ENCODE assay signal across 12 cellular contexts in the genomic region with DNA sequence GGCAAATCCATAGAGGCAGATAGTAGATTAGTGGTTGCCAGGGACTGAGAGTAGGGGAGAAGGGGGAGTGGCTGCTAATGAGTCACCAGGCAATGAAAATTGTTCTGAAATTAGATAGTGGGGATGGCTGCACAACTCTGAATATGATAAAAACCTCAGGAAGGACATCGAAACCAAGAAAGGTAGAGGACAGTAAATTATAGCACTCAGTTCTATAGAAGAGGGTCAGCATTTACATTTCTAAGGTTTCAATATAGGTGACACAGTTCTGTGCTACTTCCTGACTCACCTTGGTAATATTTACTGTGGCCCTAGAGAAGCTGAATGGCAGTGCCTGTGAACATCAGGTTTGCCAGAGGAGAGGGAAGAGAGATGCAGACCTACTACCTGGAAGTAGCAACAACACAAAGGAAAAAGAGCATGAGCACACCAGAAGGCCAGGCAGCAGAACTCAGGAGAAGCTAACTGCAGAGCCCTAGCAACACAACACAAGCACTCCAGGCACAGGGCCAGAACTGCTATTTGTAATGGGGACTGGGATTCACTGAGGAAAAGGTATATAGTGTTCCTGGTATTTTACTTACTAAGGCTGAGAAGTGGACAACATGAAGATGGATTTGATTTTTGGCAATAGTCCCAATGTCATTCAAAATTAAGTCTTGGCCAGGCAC.
DNase-seq lines count a peak whose midpoint lies in the region; ATAC-seq and TF ChIP-seq lines count a peak whose summit lies in the region.
"Had no signal": no experiment of that assay in that cellular context is flagged by ENCODE, and none has a peak within 500 bp of the region (broad histone marks: within the 10 kb centered on the region; RNA-seq: fewer than 3 reads in every experiment).

No MANE protein-coding gene starts in this region.

- no peaks in the 10 kb centered on the region for H3K27me3 ChIP-seq in psoas muscle (ENCODE audit: insufficient read depth in 3 of 3, low read length in 2 of 3)

- peaks cover 19% of the 10 kb centered on the region for H3K4me1 ChIP-seq in psoas muscle

- intact Hi-C loops in psoas muscle (cut with DNase I) = no loop called here

- ATAC-seq in psoas muscle (peak in 3 of 4 donors; percentile 50 to 82 (median 56)), HG02970 (IDR thresholded peaks at IDR 0.05; ENCODE audit: low FRiP score, unreplicated experiment) (no peak), HG03280 (IDR thresholded peaks at IDR 0.05; ENCODE audit: unreplicated experiment) (no peak)
- ATAC-seq: activated naive CD4-positive, alpha-beta T cell treated with anti-CD3 and anti-CD28 coated beads, Interleukin-2, amount 50 U/mL, for 72 hours had no signal

- no peaks in the 10 kb centered on the region for H3K9me3 ChIP-seq in psoas muscle

- TF ChIP-seq CTCF in psoas muscle (IDR thresholded peaks at IDR 0.05) = no peak

- H3K27ac ChIP-seq in epithelial cell of prostate (peak overlapping the region; percentile 57), psoas muscle (no peak overlapping the region)
- H3K27ac ChIP-seq: PC-9 had no signal

- WGBS in psoas muscle, 3 donors = 67 to 75% (median 74%) methylated on average over 1 of the region's 1 CpG

- H3K36me3 ChIP-seq in psoas muscle (ENCODE audit: insufficient read depth in 1 of 2, low read depth in 1 of 2) = no peaks in the 10 kb centered on the region

- H3K4me3 ChIP-seq in psoas muscle = no peak overlapping the region
- H3K4me3 ChIP-seq: PC-9 had no signal

- DNase-seq in HCEC 1CT (peak; percentile 40), NCI-H446 treated with DMSO at 0.1 percent for 48 hours (lab: John Stamatoyannopoulos, UW) (peak; percentile 14), epithelial cell of prostate (ENCODE audit: low read depth, low spot score) (no peak), psoas muscle (no peak), mesenteric fat pad (ENCODE audit: low spot score) (no peak), putamen (ENCODE audit: low spot score) (no peak)
- DNase-seq: activated CD4-positive, CD25-positive, alpha-beta regulatory T cell; Kasumi-1; PC-9 had no signal

Comparison
In these comparisons a context has a peak if more than half of its experiments do, and no peak if none do; other contexts are left out.
1. DNase-seq: peak in HCEC 1CT (single experiment) and NCI-H446 treated with DMSO at 0.1 percent for 48 hours (single experiment); none in epithelial cell of prostate (single experiment), psoas muscle (0 of 2), mesenteric fat pad (single experiment) and putamen (single experiment).
2. ATAC-seq: peak in psoas muscle (3 of 4); none in HG02970 (single experiment) and HG03280 (single experiment).